Comparison of ENCODE assay signal across 8 cellular contexts in the genomic region with DNA sequence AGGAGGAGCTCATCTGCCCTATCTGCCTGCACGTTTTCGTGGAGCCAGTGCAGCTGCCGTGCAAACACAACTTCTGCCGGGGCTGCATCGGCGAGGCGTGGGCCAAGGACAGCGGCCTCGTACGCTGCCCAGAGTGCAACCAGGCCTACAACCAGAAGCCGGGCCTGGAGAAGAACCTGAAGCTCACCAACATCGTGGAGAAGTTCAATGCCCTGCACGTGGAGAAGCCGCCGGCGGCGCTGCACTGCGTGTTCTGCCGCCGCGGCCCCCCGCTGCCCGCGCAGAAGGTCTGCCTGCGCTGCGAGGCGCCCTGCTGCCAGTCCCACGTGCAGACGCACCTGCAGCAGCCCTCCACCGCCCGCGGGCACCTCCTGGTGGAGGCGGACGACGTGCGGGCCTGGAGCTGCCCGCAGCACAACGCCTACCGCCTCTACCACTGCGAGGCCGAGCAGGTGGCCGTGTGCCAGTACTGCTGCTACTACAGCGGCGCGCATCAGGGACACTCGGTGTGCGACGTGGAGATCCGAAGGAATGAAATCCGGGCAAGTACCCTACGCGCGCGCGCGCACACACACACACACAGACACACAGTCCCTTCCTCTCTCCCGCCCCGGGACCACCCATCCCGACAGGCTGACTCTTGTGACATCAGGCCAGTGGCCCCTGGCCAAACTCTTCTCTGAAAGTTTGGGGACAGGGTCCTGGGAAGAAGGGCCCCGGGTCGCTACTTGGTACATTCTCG. TPM values are rescaled to one million over a fixed set of nuclear protein-coding genes. Genes with fewer than 3 reads are reported as not detected.
DNase-seq lines count a peak whose midpoint lies in the region; ATAC-seq, FAIRE-seq and TF ChIP-seq lines count a peak whose summit lies in the region.

No MANE protein-coding gene starts in this region.

- peak overlapping the region; percentile 90 for H3K9ac ChIP-seq in astrocyte (ENCODE audit: low read length)

- peak overlapping the region; percentile 93 for H3K27ac ChIP-seq in astrocyte (ENCODE audit: low read depth, low read length)

- H4K20me1 ChIP-seq in astrocyte (ENCODE audit: insufficient read depth, low read length), result peaks cover 54% of the 10 kb centered on the region

- H3K36me3 Mint-ChIP-seq in T-helper 17 cell (ENCODE audit: low read depth) (peaks cover 2% of the 10 kb centered on the region), astrocyte (ENCODE audit: low read depth, unreplicated experiment) (peaks cover 4% of the 10 kb centered on the region)

- H2AFZ ChIP-seq in astrocyte (ENCODE audit: low read depth, low read length), result no peak overlapping the region

- no peaks in the 10 kb centered on the region for H3K9me3 Mint-ChIP-seq in astrocyte (ENCODE audit: unreplicated experiment)

- H3K4me3 ChIP-seq in astrocyte (ENCODE audit: insufficient read depth, low read depth, low read length) (peak overlapping the region; percentile 86), retinal pigment epithelial cell (ENCODE audit: low read length) (peak overlapping the region; percentile 89)

- peak overlapping the region; percentile 93 for H3K4me2 ChIP-seq in astrocyte (ENCODE audit: low read length)

- peaks cover 41% of the 10 kb centered on the region for H3K4me1 Mint-ChIP-seq in T-helper 17 cell
- peaks cover 25% of the 10 kb centered on the region for H3K4me1 Mint-ChIP-seq in astrocyte (ENCODE audit: low read depth, unreplicated experiment)

- H3K27ac Mint-ChIP-seq in T-helper 17 cell (peak overlapping the region; percentile 99), astrocyte (ENCODE audit: unreplicated experiment) (peak overlapping the region; percentile 95)

- no peaks in the 10 kb centered on the region for H3K27me3 Mint-ChIP-seq in T-helper 17 cell
- no peaks in the 10 kb centered on the region for H3K27me3 Mint-ChIP-seq in astrocyte (ENCODE audit: low read depth, unreplicated experiment)

- H3K4me3 Mint-ChIP-seq in T-helper 17 cell, result peak overlapping the region; percentile 99
- peak overlapping the region; percentile 92 for H3K4me3 Mint-ChIP-seq in astrocyte (ENCODE audit: unreplicated experiment)

- H3K9me3 ChIP-seq in T-helper 17 cell (ENCODE audit: control insufficient read depth, low read length, poor library complexity, severe bottlenecking) (no peaks in the 10 kb centered on the region), astrocyte (ENCODE audit: insufficient read depth, low read depth, low read length) (no peaks in the 10 kb centered on the region)

- no peak for FAIRE-seq in astrocyte (lab: Jason Lieb, UNC)

- no peaks in the 10 kb centered on the region for H3K27me3 ChIP-seq in astrocyte (ENCODE audit: insufficient read depth, low read length)

- peaks cover 43% of the 10 kb centered on the region for H3K4me1 ChIP-seq in astrocyte (ENCODE audit: insufficient read depth, low read length)

- ATAC-seq in T-helper 17 cell, result peak; percentile 58
- no peak for ATAC-seq in HG02623 (IDR thresholded peaks at IDR 0.05; ENCODE audit: unreplicated experiment)

- H3K36me3 ChIP-seq in astrocyte (ENCODE audit: insufficient read depth, low read length), result no peaks in the 10 kb centered on the region

- DNase-seq in NCI-H1105 (lab: John Stamatoyannopoulos, UW) (peak; percentile 60), T-helper 17 cell (peak; percentile 67 to 81 (median 73)), astrocyte (ENCODE audit: low read depth) (peak; percentile 58), hippocampal formation (lab: John Stamatoyannopoulos, UW) (peak; percentile 54 to 74), retinal pigment epithelial cell (ENCODE audit: low read depth) (no peak), GM03348 (ENCODE audit: low spot score) (no peak)

- peak; percentile 68 for TF ChIP-seq CTCF in GM12873 (IDR thresholded peaks at IDR 0.05; ENCODE audit: insufficient read depth, low read depth, low read length, missing control alignments)
- peak; percentile 18 for TF ChIP-seq CTCF in astrocyte (IDR thresholded peaks at IDR 0.05; ENCODE audit: insufficient read depth, low read depth, low read length)
- peak; percentile 68 for TF ChIP-seq CTCF in retinal pigment epithelial cell (conservative IDR thresholded peaks at IDR 0.05; ENCODE audit: low read depth, low read length)

- peaks cover 59% of the 10 kb centered on the region for H3K79me2 ChIP-seq in astrocyte (ENCODE audit: insufficient read depth, low read length)

RNA-seq across cellular contexts. Expression of a gene that starts 0.5 kb away (rescaled TPM):
- 10 to 100 TPM; 63.6 to 73.0 TPM for total RNA-seq in T-helper 17 cell
- 103 and 117 TPM in 2 replicates for total RNA-seq in astrocyte

Comparison
In these comparisons a context has a peak if more than half of its experiments do, and no peak if none do; other contexts are left out.
1. CTCF ChIP-seq: peak in every context shown above with its lines; median percentile 68 in GM12873; 68 in retinal pigment epithelial cell; 18 in astrocyte.
2. DNase-seq: peak in NCI-H1105 (single experiment), T-helper 17 cell (3 of 3), astrocyte (single experiment) and hippocampal formation (2 of 2); none in retinal pigment epithelial cell (single experiment) and GM03348 (single experiment).